In genomic region chr11:99571094-99571493, GRCh38 we compare ENCODE assay signal across 16 cellular contexts.
DNase-seq lines count a peak whose midpoint lies in the region; ATAC-seq, FAIRE-seq and TF ChIP-seq lines count a peak whose summit lies in the region.
"Had no signal": no experiment of that assay in that cellular context is flagged by ENCODE, and none has a peak within 500 bp of the region (broad histone marks: within the 10 kb centered on the region; RNA-seq: fewer than 3 reads in every experiment).

No MANE protein-coding gene starts in this region.

- no peak for DNase-seq in urothelium cell line (ENCODE audit: low spot score)
- DNase-seq in NCI-H446 (lab: John Stamatoyannopoulos, UW) = no peak
- DNase-seq in GDM1 (lab: John Stamatoyannopoulos, UW) = no peak
- DNase-seq in D721Med (ENCODE audit: insufficient read length, low spot score) = no peak
- DNase-seq: DMS 273 treated with DMSO at 0.1 percent for 48 hours, HFFc6, NCI-H1092 treated with DMSO at 0.1 percent for 48 hours, right cardiac atrium had no signal

- TF ChIP-seq POLR2A in GM18505 (IDR thresholded peaks at IDR 0.05; ENCODE audit: borderline replicate concordance, extremely low read depth, insufficient read depth, insufficient read length) = no peak

- TF ChIP-seq CTCF in D721Med (IDR thresholded peaks at IDR 0.05; ENCODE audit: insufficient read depth, missing control alignments) = no peak

- FAIRE-seq in urothelium cell line (lab: Jason Lieb, UNC) (no peak), D721Med (lab: Jason Lieb, UNC) (no peak)
- FAIRE-seq: GM12892, K562 had no signal

- ATAC-seq in GM18505 (IDR thresholded peaks at IDR 0.05; ENCODE audit: unreplicated experiment) (peak; percentile 61), GM19324 (IDR thresholded peaks at IDR 0.05; ENCODE audit: low FRiP score, unreplicated experiment) (peak; percentile 48), HG02623 (IDR thresholded peaks at IDR 0.05; ENCODE audit: unreplicated experiment) (peak; percentile 60), HG03139 (IDR thresholded peaks at IDR 0.05; ENCODE audit: unreplicated experiment) (peak; percentile 62)
- ATAC-seq: gastroesophageal sphincter, K562, Panc1, right cardiac atrium had no signal
